Comparison of ENCODE assay signal across 9 cellular contexts in the genomic region with DNA sequence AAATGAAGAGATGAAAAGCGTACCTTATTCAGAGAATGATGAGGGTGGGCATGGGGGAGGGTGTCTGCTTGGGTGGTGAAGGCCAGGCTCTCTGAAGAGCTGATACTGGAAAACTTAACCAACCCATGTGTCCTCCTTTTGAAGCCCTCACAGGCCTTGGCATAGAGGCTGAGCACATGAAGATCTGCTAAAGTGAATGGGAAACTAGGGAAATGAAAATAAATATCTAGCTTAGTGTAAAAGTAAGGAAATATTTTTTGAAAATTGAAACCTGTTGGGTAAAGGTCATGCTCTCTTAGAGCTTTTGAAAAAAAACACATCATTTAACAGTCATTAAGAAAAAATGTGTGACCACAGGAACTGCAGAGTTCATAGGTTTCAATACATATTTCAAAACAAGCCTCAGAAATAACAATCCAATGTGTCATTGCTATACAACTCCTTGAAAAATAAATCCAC. TPM values are rescaled to one million over a fixed set of nuclear protein-coding genes. Genes with fewer than 3 reads are reported as not detected.
DNase-seq lines count a peak whose midpoint lies in the region; ATAC-seq and TF ChIP-seq lines count a peak whose summit lies in the region.
"Had no signal": no experiment of that assay in that cellular context is flagged by ENCODE, and none has a peak within 500 bp of the region (broad histone marks: within the 10 kb centered on the region; RNA-seq: fewer than 3 reads in every experiment).

No MANE protein-coding gene starts in this region.

- no peak for TF ChIP-seq CTCF in AG04449 (IDR thresholded peaks at IDR 0.05; ENCODE audit: insufficient read depth, low read length, missing control alignments)
- no peak for TF ChIP-seq CTCF in CD14-positive monocyte (IDR thresholded peaks at IDR 0.05)

- H3K9me3 Mint-ChIP-seq in CD14-positive monocyte, result no peaks in the 10 kb centered on the region

- peak; percentile 87 for DNase-seq in AG04449 (ENCODE audit: low read depth, low spot score)
- DNase-seq in dermis microvascular lymphatic vessel endothelial cell (ENCODE audit: low read depth in 2 of 2), result peak; percentile 93 to 94
- DNase-seq in CD14-positive monocyte (ENCODE audit: low spot score), result no peak
- no peak for DNase-seq in NCI-H82 (lab: John Stamatoyannopoulos, UW)
- no peak for DNase-seq in NCI-H1417 (lab: John Stamatoyannopoulos, UW)

- ATAC-seq in GM19438 (IDR thresholded peaks at IDR 0.05; ENCODE audit: low read depth, unreplicated experiment) (peak; percentile 63), HG03558 (IDR thresholded peaks at IDR 0.05; ENCODE audit: extremely low read depth, unreplicated experiment) (peak; percentile 85), HG02840 (IDR thresholded peaks at IDR 0.05; ENCODE audit: low FRiP score, unreplicated experiment) (no peak)

- H3K4me3 ChIP-seq in AG04449 (ENCODE audit: low read depth, low read length), result no peak overlapping the region
- H3K4me3 ChIP-seq: lung had no signal

- peaks cover 0 to 3% (median 2%) of the 10 kb centered on the region in 3 donors for H3K27me3 Mint-ChIP-seq in CD14-positive monocyte (ENCODE audit: low read depth in 3 of 3)

- no peak overlapping the region for H3K27ac Mint-ChIP-seq in CD14-positive monocyte

- H3K36me3 Mint-ChIP-seq in CD14-positive monocyte, result no peaks in the 10 kb centered on the region

- H3K4me1 Mint-ChIP-seq in CD14-positive monocyte, result peaks cover 20% of the 10 kb centered on the region

- H3K4me3 Mint-ChIP-seq in CD14-positive monocyte, result no peak overlapping the region

- POLR2A ChIA-PET in AG04449 (lab: Yijun Ruan, JAX), result interaction anchor here (0.6 to 2.0 kb wide), 3 partner anchors 40 to 146 kb away, joined by 3 to 6 read pairs (median 3); no protein-coding TSS in a partner anchor

- CTCF ChIA-PET in AG04449 (lab: Yijun Ruan, JAX), result interaction anchor here (0.7 to 1.1 kb wide), 4 partner anchors 12 to 142 kb away, joined by 3 to 4 read pairs (median 3); no protein-coding TSS in a partner anchor

- intact Hi-C loops in CD14-positive monocyte (cut with micrococcal nuclease), result no loop called here

RNA-seq across cellular contexts. Expression of a gene that starts 40.5 kb away (rescaled TPM):
- total RNA-seq in dermis microvascular lymphatic vessel endothelial cell, result 22.5 and 30.1 TPM in 2 replicates
- polyA plus RNA-seq in CD14-positive monocyte, result 1 to 10 TPM; 2.3 to 4.2 TPM

Comparison
In these comparisons a context has a peak if more than half of its experiments do, and no peak if none do; other contexts are left out.
1. DNase-seq: peak in AG04449 (single experiment) and dermis microvascular lymphatic vessel endothelial cell (2 of 2); none in CD14-positive monocyte (single experiment), NCI-H82 (single experiment) and NCI-H1417 (0 of 3).